In the genomic region with DNA sequence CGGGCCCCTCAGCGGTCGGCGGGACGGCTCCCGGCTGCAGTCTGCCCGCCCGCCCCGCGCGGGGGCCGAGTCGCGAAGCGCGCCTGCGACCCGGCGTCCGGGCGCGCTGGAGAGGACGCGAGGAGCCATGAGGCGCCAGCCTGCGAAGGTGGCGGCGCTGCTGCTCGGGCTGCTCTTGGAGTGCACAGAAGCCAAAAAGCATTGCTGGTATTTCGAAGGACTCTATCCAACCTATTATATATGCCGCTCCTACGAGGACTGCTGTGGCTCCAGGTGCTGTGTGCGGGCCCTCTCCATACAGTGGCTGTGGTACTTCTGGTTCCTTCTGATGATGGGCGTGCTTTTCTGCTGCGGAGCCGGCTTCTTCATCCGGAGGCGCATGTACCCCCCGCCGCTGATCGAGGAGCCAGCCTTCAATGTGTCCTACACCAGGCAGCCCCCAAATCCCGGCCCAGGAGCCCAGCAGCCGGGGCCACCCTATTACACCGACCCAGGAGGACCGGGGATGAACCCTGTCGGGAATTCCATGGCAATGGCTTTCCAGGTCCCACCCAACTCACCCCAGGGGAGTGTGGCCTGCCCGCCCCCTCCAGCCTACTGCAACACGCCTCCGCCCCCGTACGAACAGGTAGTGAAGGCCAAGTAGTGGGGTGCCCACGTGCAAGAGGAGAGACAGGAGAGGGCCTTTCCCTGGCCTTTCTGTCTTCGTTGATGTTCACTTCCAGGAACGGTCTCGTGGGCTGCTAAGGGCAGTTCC, we compare ENCODE assay signal across 11 cellular contexts. TPM values are rescaled to one million over a fixed set of nuclear protein-coding genes. Genes with fewer than 3 reads are reported as not detected.
DNase-seq lines count a peak whose midpoint lies in the region; ATAC-seq and TF ChIP-seq lines count a peak whose summit lies in the region.
"Not testable (repeated sequence)": the region's sequence is repeated elsewhere in the genome, so short reads cannot be mapped to it uniquely, and the experiment has no call there.
"Had no signal": no experiment of that assay in that cellular context is flagged by ENCODE, and none has a peak within 500 bp of the region (broad histone marks: within the 10 kb centered on the region; RNA-seq: fewer than 3 reads in every experiment).

No MANE protein-coding gene starts in this region.

- H3K4me2 ChIP-seq in hepatocyte, result peak overlapping the region; percentile 69

- intact Hi-C loops in CD14-positive monocyte (cut with micrococcal nuclease); body of pancreas (cut with DNase I): not testable (repeated sequence)

- not testable (repeated sequence) for H3K9me3 Mint-ChIP-seq in CD14-positive monocyte; naive B cell; stimulated activated effector memory CD8-positive, alpha-beta T cell treated with anti-CD3 and anti-CD28 coated beads, Interleukin-12 subunit alpha, Interleukin-12 subunit beta, amount 100 ng/mL, for 72 hours

- H3K4me3 ChIP-seq in body of pancreas, hepatocyte: not testable (repeated sequence)

- H3K27ac ChIP-seq in body of pancreas, hepatocyte: not testable (repeated sequence)

- H3K4me3 Mint-ChIP-seq in CD14-positive monocyte (peak overlapping the region; percentile 69 to 87), T-helper 17 cell (peak overlapping the region; percentile 70), naive B cell (peak overlapping the region in 7 of 8 donors; percentile 29 to 65 (median 51))
- peak overlapping the region; percentile 49 for H3K4me3 Mint-ChIP-seq in stimulated activated effector memory CD8-positive, alpha-beta T cell treated with anti-CD3 and anti-CD28 coated beads, Interleukin-12 subunit alpha, Interleukin-12 subunit beta, amount 100 ng/mL, for 72 hours

- not testable (repeated sequence) for H3K36me3 Mint-ChIP-seq in CD14-positive monocyte; T-helper 17 cell (ENCODE audit: low read depth); naive B cell; stimulated activated effector memory CD8-positive, alpha-beta T cell treated with anti-CD3 and anti-CD28 coated beads, Interleukin-12 subunit alpha, Interleukin-12 subunit beta, amount 100 ng/mL, for 72 hours

- H3K4me1 ChIP-seq in body of pancreas; hepatocyte (ENCODE audit: insufficient read depth): not testable (repeated sequence)

- not testable (repeated sequence) for H3K9me3 ChIP-seq in T-helper 17 cell (ENCODE audit: control insufficient read depth, low read length, poor library complexity, severe bottlenecking); body of pancreas; hepatocyte (ENCODE audit: low read depth)

- H3K27me3 Mint-ChIP-seq in CD14-positive monocyte (ENCODE audit: low read depth in 3 of 3), result peaks cover 0 to 13% (median 5%) of the 10 kb centered on the region in 3 donors
- H3K27me3 Mint-ChIP-seq in T-helper 17 cell, naive B cell: not testable (repeated sequence)

- not testable (repeated sequence) for H4K20me1 ChIP-seq in hepatocyte (ENCODE audit: insufficient read depth, poor library complexity, severe bottlenecking)

- 8 to 20% methylated on average over 8 to 45 of the region's 55 CpGs for WGBS in body of pancreas, 2 donors
- WGBS in hepatocyte (ENCODE audit: low lambda C conversion rate, missing lambda C conversion rate), result 22% methylated on average over 28 of the region's 55 CpGs

- not testable (repeated sequence) for H3K4me1 Mint-ChIP-seq in CD14-positive monocyte; T-helper 17 cell; naive B cell; stimulated activated effector memory CD8-positive, alpha-beta T cell treated with anti-CD3 and anti-CD28 coated beads, Interleukin-12 subunit alpha, Interleukin-12 subunit beta, amount 100 ng/mL, for 72 hours

- H3K36me3 ChIP-seq in body of pancreas (replicated peaks in 1 of 2; ENCODE audit: insufficient read depth in 1 of 2, low read depth in 2 of 2); hepatocyte (replicated peaks; ENCODE audit: insufficient read depth, low read depth): not testable (repeated sequence)

- H3K27me3 ChIP-seq in body of pancreas, hepatocyte: not testable (repeated sequence)

- H3K27ac Mint-ChIP-seq in CD14-positive monocyte; T-helper 17 cell; naive B cell; stimulated activated effector memory CD8-positive, alpha-beta T cell treated with anti-CD3 and anti-CD28 coated beads, Interleukin-12 subunit alpha, Interleukin-12 subunit beta, amount 100 ng/mL, for 72 hours: not testable (repeated sequence)

- H3K79me2 ChIP-seq in hepatocyte, result not testable (repeated sequence)

- H2AFZ ChIP-seq in hepatocyte, result not testable (repeated sequence)

- not testable (repeated sequence) for TF ChIP-seq POLR2A in body of pancreas (IDR thresholded peaks at IDR 0.05)

- H3K9me2 ChIP-seq in hepatocyte (replicated peaks; ENCODE audit: insufficient read depth), result not testable (repeated sequence)

- not testable (repeated sequence) for DNase-seq in CD14-positive monocyte (ENCODE audit: low spot score); hepatocyte (ENCODE audit: low spot score); naive B cell
- DNase-seq in T-helper 17 cell (peak in 1 of 3 donors; percentile 7), body of pancreas (peak in 1 of 4 donors; percentile 10)
- peak; percentile 54 for DNase-seq in activated T-cell treated with anti-CD3 and anti-CD28 coated beads, Interleukin-2, amount 50 U/mL, for 1 hour
- peak in 1 of 2 donors; percentile 53 for DNase-seq in stimulated activated effector memory CD8-positive, alpha-beta T cell treated with anti-CD3 and anti-CD28 coated beads, Interleukin-12 subunit alpha, Interleukin-12 subunit beta, amount 100 ng/mL, for 72 hours (ENCODE audit: low spot score in 2 of 2)

- not testable (repeated sequence) for TF ChIP-seq CTCF in CD14-positive monocyte (IDR thresholded peaks at IDR 0.05); body of pancreas (IDR thresholded peaks at IDR 0.05); hepatocyte (IDR thresholded peaks at IDR 0.05; ENCODE audit: poor library complexity)

- ATAC-seq in HG02981 (IDR thresholded peaks at IDR 0.05; ENCODE audit: unreplicated experiment) (peak; percentile 48), T-helper 17 cell (peak; percentile 89), body of pancreas (peak; percentile 67), naive B cell (ENCODE audit: low read depth in 2 of 2) (peak; percentile 82 to 89)
- ATAC-seq in stimulated activated effector memory CD8-positive, alpha-beta T cell treated with anti-CD3 and anti-CD28 coated beads, Interleukin-12 subunit alpha, Interleukin-12 subunit beta, amount 100 ng/mL, for 72 hours, result peak; percentile 90

RNA-seq across cellular contexts. Expression of a gene that starts 8.9 kb away (rescaled TPM):
- polyA plus RNA-seq in CD14-positive monocyte (not detected), hepatocyte (not detected in 2 replicates), naive B cell (ENCODE audit: low read depth in 6 of 6) (not detected)
- total RNA-seq in T-helper 17 cell (not detected), body of pancreas (not detected), hepatocyte (not detected in 2 replicates)
- total RNA-seq: esophagus squamous epithelium, sciatic nerve, ureter had no signal
